9 cellular contexts compared by ENCODE assay signal in the genomic region with DNA sequence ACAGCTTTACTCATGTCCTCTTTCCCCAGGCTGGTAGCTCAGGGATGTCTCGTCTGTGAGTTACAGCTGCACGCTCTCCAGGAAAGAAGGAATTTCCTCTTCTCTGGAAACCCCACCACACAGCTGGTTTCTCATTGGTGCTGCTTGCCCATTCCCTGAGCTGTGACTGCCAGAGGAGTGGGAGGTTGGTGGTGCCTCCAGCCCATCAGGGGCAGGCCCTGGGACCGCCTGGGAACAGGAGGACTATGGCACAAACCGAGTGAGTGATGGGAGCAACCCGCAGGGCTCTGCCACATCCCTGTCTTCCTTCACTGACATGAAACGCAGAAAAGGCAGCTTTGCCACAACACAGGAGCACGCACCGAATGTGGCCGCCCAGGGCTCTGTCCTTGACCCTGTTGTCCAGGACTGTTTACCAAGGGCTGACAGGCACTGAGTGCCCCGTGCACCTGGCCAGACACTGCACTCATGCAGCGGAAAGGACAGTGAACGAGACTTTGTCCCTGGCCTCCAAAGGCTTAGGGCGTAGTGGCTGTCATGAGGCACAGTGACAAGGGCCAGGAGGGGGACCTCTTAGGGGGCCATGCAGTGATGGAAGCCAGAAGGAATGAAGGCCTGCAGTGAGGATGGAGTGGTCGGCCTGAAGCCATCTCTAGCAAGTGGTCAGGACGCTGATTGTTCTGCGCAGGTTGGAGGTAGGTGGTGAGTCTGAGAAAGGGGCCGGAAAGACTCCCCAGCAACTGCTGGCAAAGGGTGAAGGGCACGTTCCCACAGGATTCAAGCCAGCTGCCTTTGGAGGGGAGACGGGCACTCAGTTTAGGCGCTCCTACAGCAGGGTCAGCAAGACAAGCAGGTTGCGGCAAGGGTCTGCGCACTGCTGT. TPM values are rescaled to one million over a fixed set of nuclear protein-coding genes. Genes with fewer than 3 reads are reported as not detected.
DNase-seq lines count a peak whose midpoint lies in the region; ATAC-seq and TF ChIP-seq lines count a peak whose summit lies in the region.
"Had no signal": no experiment of that assay in that cellular context is flagged by ENCODE, and none has a peak within 500 bp of the region (broad histone marks: within the 10 kb centered on the region; RNA-seq: fewer than 3 reads in every experiment).

No MANE protein-coding gene starts in this region.

- no peak for TF ChIP-seq CTCF in natural killer cell (IDR thresholded peaks at IDR 0.05)

- H3K27me3 ChIP-seq in BLaER1 treated with 17β-estradiol and CSF1 and Interleukin-3, amounts not matched to agents 10 nM and 100 nM: no peaks in the 10 kb centered on the region

- H3K36me3 ChIP-seq in BLaER1 treated with 17β-estradiol and CSF1 and Interleukin-3, amounts not matched to agents 10 nM and 100 nM: peaks cover 70 to 83% (median 77%) of the 10 kb centered on the region in 11 experiments
- peaks cover 76% of the 10 kb centered on the region for H3K36me3 ChIP-seq in KOPT-K1 (ENCODE audit: insufficient read depth, low read length)

- H3K36me3 Mint-ChIP-seq in central memory CD8-positive, alpha-beta T cell (ENCODE audit: insufficient read depth): peaks cover 60% of the 10 kb centered on the region
- no peaks in the 10 kb centered on the region for H3K36me3 Mint-ChIP-seq in natural killer cell

- ATAC-seq in central memory CD8-positive, alpha-beta T cell (replicated peaks; ENCODE audit: extremely low read depth, poor library complexity, severe bottlenecking): no peak
- ATAC-seq in natural killer cell (no peak), GM18517 (IDR thresholded peaks at IDR 0.05; ENCODE audit: unreplicated experiment) (no peak)

- H3K9me3 Mint-ChIP-seq in central memory CD8-positive, alpha-beta T cell: no peaks in the 10 kb centered on the region
- H3K9me3 Mint-ChIP-seq in natural killer cell: no peaks in the 10 kb centered on the region

- H3K4me3 ChIP-seq in BLaER1 treated with 17β-estradiol and CSF1 and Interleukin-3, amounts not matched to agents 10 nM and 100 nM: peak overlapping the region; percentile 83 to 100 (median 92)

- no peaks in the 10 kb centered on the region for H3K27me3 Mint-ChIP-seq in central memory CD8-positive, alpha-beta T cell
- H3K27me3 Mint-ChIP-seq in natural killer cell (ENCODE audit: low read depth in 2 of 2): no peaks in the 10 kb centered on the region

- H3K4me1 Mint-ChIP-seq in central memory CD8-positive, alpha-beta T cell: peaks cover 40% of the 10 kb centered on the region
- peaks cover 29 to 44% of the 10 kb centered on the region in 2 donors for H3K4me1 Mint-ChIP-seq in natural killer cell

- intact Hi-C loops in natural killer cell (cut with micrococcal nuclease): no loop called here

- peaks cover 41 to 79% (median 59%) of the 10 kb centered on the region in 10 experiments for H3K4me1 ChIP-seq in BLaER1 treated with 17β-estradiol and CSF1 and Interleukin-3, amounts not matched to agents 10 nM and 100 nM

- peak overlapping the region; percentile 94 to 99 (median 97) for H3K9ac ChIP-seq in BLaER1 treated with 17β-estradiol and CSF1 and Interleukin-3, amounts not matched to agents 10 nM and 100 nM

- peak overlapping the region; percentile 89 to 99 (median 96) for H3K4me2 ChIP-seq in BLaER1 treated with 17β-estradiol and CSF1 and Interleukin-3, amounts not matched to agents 10 nM and 100 nM

- H4K20me1 ChIP-seq in BLaER1 treated with 17β-estradiol and CSF1 and Interleukin-3, amounts not matched to agents 10 nM and 100 nM: peaks cover 6 to 89% (median 55%) of the 10 kb centered on the region in 11 experiments; a peak in 21 of 22 replicates

- peak overlapping the region; percentile 91 for H3K4me3 Mint-ChIP-seq in central memory CD8-positive, alpha-beta T cell
- peak overlapping the region; percentile 93 for H3K4me3 Mint-ChIP-seq in natural killer cell

- peak overlapping the region in 10 of 11 experiments; percentile 74 to 97 (median 94); a peak in 16 of 22 replicates for H3K27ac ChIP-seq in BLaER1 treated with 17β-estradiol and CSF1 and Interleukin-3, amounts not matched to agents 10 nM and 100 nM
- peak overlapping the region; percentile 79 for H3K27ac ChIP-seq in KOPT-K1 (ENCODE audit: low read depth, low read length, poor library complexity, severe bottlenecking)

- no peaks in the 10 kb centered on the region for H3K9me3 ChIP-seq in BLaER1 treated with 17β-estradiol and CSF1 and Interleukin-3, amounts not matched to agents 10 nM and 100 nM (replicated peaks in 1 of 11)
- no peaks in the 10 kb centered on the region for H3K9me3 ChIP-seq in KOPT-K1 (ENCODE audit: insufficient read depth, low read length, poor library complexity, severe bottlenecking)

- H3K27ac Mint-ChIP-seq in central memory CD8-positive, alpha-beta T cell (ENCODE audit: low read depth): peak overlapping the region; percentile 93
- peak overlapping the region; percentile 86 to 94 for H3K27ac Mint-ChIP-seq in natural killer cell

- DNase-seq in central memory CD8-positive, alpha-beta T cell (ENCODE audit: low spot score in 2 of 2): no peak
- no peak for DNase-seq in natural killer cell
- no peak for DNase-seq in nucleus accumbens (lab: John Stamatoyannopoulos, UW)
- DNase-seq in DMS53 treated with DMSO at 0.1 percent for 48 hours (lab: John Stamatoyannopoulos, UW; ENCODE audit: unreplicated experiment): no peak
- DNase-seq in NCI-H2081 treated with DMSO at 0.1 percent for 48 hours (lab: John Stamatoyannopoulos, UW): no peak
- DNase-seq: NCI-H774 had no signal

RNA-seq across cellular contexts. Expression of gene CCNL2, which starts 1.7 kb away (rescaled TPM):
- 100 to 1,000 TPM; 253 to 281 (median 274) TPM for total RNA-seq in natural killer cell

RNA-seq across cellular contexts. Expression of gene MRPL20, which starts 6.3 kb away (rescaled TPM):
- 100 to 1,000 TPM in 1 of 3 donors, 10 to 100 TPM in 2; 90.9 to 111 (median 92.7) TPM for total RNA-seq in natural killer cell

RNA-seq across cellular contexts. Expression of gene ANKRD65, which starts 20.3 kb away (rescaled TPM):
- total RNA-seq in natural killer cell: not detected

RNA-seq across cellular contexts. Expression of gene AURKAIP1, which starts 25.8 kb away (rescaled TPM):
- total RNA-seq in natural killer cell: 10 to 100 TPM; 60.0 to 76.3 (median 64.6) TPM

RNA-seq across cellular contexts. Expression of gene VWA1, which starts 34.7 kb away (rescaled TPM):
- total RNA-seq in natural killer cell: not detected
